In genomic region chr5:769485-770145, GRCh38 we compare ENCODE assay signal across 4 cellular contexts. TPM values are rescaled to one million over a fixed set of nuclear protein-coding genes. Genes with fewer than 3 reads are reported as not detected.
"Had no signal": no experiment of that assay in that cellular context is flagged by ENCODE, and none has a peak within 500 bp of the region (broad histone marks: within the 10 kb centered on the region; RNA-seq: fewer than 3 reads in every experiment).

No MANE protein-coding gene starts in this region.

RNA-seq across cellular contexts. Expression of gene ZDHHC11B, which starts 14.9 kb away (rescaled TPM):
- total RNA-seq: lung microvascular endothelial cell, myocyte, osteoblast, smooth muscle cell had no signal
